In genomic region chr18:8704361-8705279, GRCh38 we compare ENCODE assay signal across 8 cellular contexts. TPM values are rescaled to one million over a fixed set of nuclear protein-coding genes. Genes with fewer than 3 reads are reported as not detected.
DNase-seq lines count a peak whose midpoint lies in the region; ATAC-seq and TF ChIP-seq lines count a peak whose summit lies in the region.

No MANE protein-coding gene starts in this region.

- in situ Hi-C loops in transverse colon (cut with MboI; ENCODE audit: low pct_ligation_motif_present in 1 of 4, low pct_unique_long_range_greater_than_20kb in 1 of 4, low sequenced_read_pairs in 3 of 4): loop anchor here in 1 of 4 donors (10.0 kb wide), 1 partner anchor 280 kb away; no protein-coding TSS in a partner anchor

- H3K9ac ChIP-seq in adipocyte (ENCODE audit: low read length): peak overlapping the region; percentile 82

- no peak for TF ChIP-seq EP300 in transverse colon (IDR thresholded peaks at IDR 0.05; ENCODE audit: low read depth)

- intact Hi-C loops in heart left ventricle (cut with DNase I) (loop anchor here in 3 of 10 donors (10.0 kb wide), 2 partner anchors 360 to 440 kb away; no protein-coding TSS in a partner anchor), posterior cingulate gyrus (cut with DNase I) (loop anchor here (1.0 to 10.0 kb wide), 4 partner anchors 80 to 430 kb away; partner anchors contain the start of genes ANKRD12 and NDUFV2), transverse colon (cut with DNase I; ENCODE audit: low total_unique reads) (loop anchor here (5.0 to 10.0 kb wide), 2 partner anchors 70 to 433 kb away; partner anchors contain the start of gene ANKRD12)

- H3K27me3 ChIP-seq in adipocyte (replicated peaks; ENCODE audit: control insufficient read depth, insufficient read depth, low read length) (no peaks in the 10 kb centered on the region), heart left ventricle (peaks cover 0 to 35% (median 0%) of the 10 kb centered on the region in 9 donors), transverse colon (peaks cover 86% of the 10 kb centered on the region)

- H3K4me3 ChIP-seq in adipocyte (ENCODE audit: low read length) (peak overlapping the region; percentile 87), heart left ventricle (peak overlapping the region; percentile 44 to 95 (median 70)), transverse colon (peak overlapping the region; percentile 38 to 61 (median 54))

- H3K27ac ChIP-seq in heart left ventricle (peak overlapping the region; percentile 76 to 95 (median 90)), transverse colon (peak overlapping the region; percentile 75 to 89 (median 88))

- no peaks in the 10 kb centered on the region for H3K36me3 ChIP-seq in adipocyte (ENCODE audit: control insufficient read depth, insufficient read depth, low read length, severe bottlenecking)
- H3K36me3 ChIP-seq in heart left ventricle: no peaks in the 10 kb centered on the region
- H3K36me3 ChIP-seq in transverse colon: no peaks in the 10 kb centered on the region

- H3K9me3 ChIP-seq in adipocyte (ENCODE audit: control insufficient read depth, low read length) (no peaks in the 10 kb centered on the region), heart left ventricle (no peaks in the 10 kb centered on the region), transverse colon (no peaks in the 10 kb centered on the region)

- ATAC-seq in HG02759 (IDR thresholded peaks at IDR 0.05; ENCODE audit: unreplicated experiment) (peak; percentile 91), heart left ventricle (peak; percentile 92 to 96 (median 95))

- WGBS in heart left ventricle, 4 donors: 2 to 4% (median 3%) methylated on average over 41 to 71 of the region's 71 CpGs
- 0 to 3% methylated on average over 1 to 45 of the region's 71 CpGs for WGBS in transverse colon (ENCODE audit: low coverage in 1 of 2), 2 donors

- DNase-seq in GM10266 (ENCODE audit: extremely low spot score) (peak; percentile 98), NCI-H1105 (lab: John Stamatoyannopoulos, UW) (peak; percentile 67), SW480 (ENCODE audit: low spot score) (peak; percentile 72), adipocyte (ENCODE audit: low read depth) (peak; percentile 97), heart left ventricle (peak; percentile 90 to 95 (median 92)), posterior cingulate gyrus (peak; percentile 80 to 98 (median 86)), transverse colon (peak; percentile 89)

- H3K4me1 ChIP-seq in adipocyte (ENCODE audit: control insufficient read depth, insufficient read depth, low read length) (peaks cover 41% of the 10 kb centered on the region), heart left ventricle (peaks cover 0 to 31% (median 18%) of the 10 kb centered on the region in 12 donors), transverse colon (peaks cover 0 to 26% (median 8%) of the 10 kb centered on the region in 4 donors)

- TF ChIP-seq CTCF in GM10266 (IDR thresholded peaks at IDR 0.05; ENCODE audit: control insufficient read depth, insufficient read depth, low read depth, missing control alignments) (no peak), heart left ventricle (IDR thresholded peaks at IDR 0.05) (peak in 2 of 12 donors; percentile 6 to 8), transverse colon (IDR thresholded peaks at IDR 0.05) (peak in 1 of 5 experiments; percentile 11)

- peak in 1 of 2 donors; percentile 68 for TF ChIP-seq POLR2A in heart left ventricle (IDR thresholded peaks at IDR 0.05)
- peak; percentile 36 for TF ChIP-seq POLR2A in transverse colon (IDR thresholded peaks at IDR 0.05)

RNA-seq across cellular contexts. Expression of gene MTCL1, which starts 0.7 kb away (rescaled TPM):
- total RNA-seq in heart left ventricle (10 to 100 TPM in 4 of 9 donors, 1 to 10 TPM in 5; 4.7 to 17.7 (median 9.7) TPM), transverse colon (10 to 100 TPM; 12.3 to 35.9 (median 26.1) TPM)
- polyA plus RNA-seq in heart left ventricle: 1 to 10 TPM; 5.3 to 9.5 TPM

Comparison
In these comparisons a context has a peak if more than half of its experiments do, and no peak if none do; other contexts are left out.
1. Peak in every context shown above with its lines: DNase-seq, ATAC-seq, H3K4me3 ChIP-seq and H3K27ac ChIP-seq.